In genomic region chr11:83725161-83725560, GRCh38 we compare ENCODE assay signal across 11 cellular contexts.
DNase-seq lines count a peak whose midpoint lies in the region; ATAC-seq and TF ChIP-seq lines count a peak whose summit lies in the region.
"Had no signal": no experiment of that assay in that cellular context is flagged by ENCODE, and none has a peak within 500 bp of the region (broad histone marks: within the 10 kb centered on the region; RNA-seq: fewer than 3 reads in every experiment).

No MANE protein-coding gene starts in this region.

- DNase-seq in NCI-H526 treated with DMSO at 0.1 percent for 48 hours (lab: John Stamatoyannopoulos, UW) (peak; percentile 54), dorsolateral prefrontal cortex (no peak), thoracic aorta (ENCODE audit: low spot score) (no peak), NCI-H187 treated with DMSO at 0.1 percent for 48 hours (lab: John Stamatoyannopoulos, UW) (no peak)
- DNase-seq: activated CD4-positive, alpha-beta T cell treated with anti-CD3 and anti-CD28 coated beads for 4 hours; mucosa of descending colon; NCI-H2081 treated with DMSO at 0.1 percent for 48 hours had no signal

- WGBS in mesodermal cell (ENCODE audit: insufficient coverage in 2 of 2), 2 experiments: 4 to 5% methylated on average over 4 of the region's 6 CpGs

- intact Hi-C loops in dorsolateral prefrontal cortex (cut with DNase I): loop anchor here (5.0 to 10.0 kb wide), 2 partner anchors 33 to 90 kb away; no protein-coding TSS in a partner anchor

- ATAC-seq in thoracic aorta (ENCODE audit: insufficient number of reproducible peaks, low FRiP score, low read depth) (no peak), GM18867 (IDR thresholded peaks at IDR 0.05; ENCODE audit: unreplicated experiment) (no peak), HG03460 (IDR thresholded peaks at IDR 0.05; ENCODE audit: unreplicated experiment) (no peak)
- ATAC-seq: mucosa of descending colon had no signal

- peak overlapping the region in 51 of 59 donors; percentile 0 to 79 (median 60) for H3K27ac ChIP-seq in dorsolateral prefrontal cortex
- H3K27ac ChIP-seq in mesodermal cell (ENCODE audit: low read depth, low read length, severe bottlenecking): peak overlapping the region; percentile 89
- no peak overlapping the region for H3K27ac ChIP-seq in thoracic aorta
- H3K27ac ChIP-seq: SJSA1 had no signal

- peak overlapping the region in 32 of 59 donors; percentile 4 to 51 (median 22) for H3K4me3 ChIP-seq in dorsolateral prefrontal cortex
- H3K4me3 ChIP-seq in mesodermal cell (ENCODE audit: extremely low read depth, insufficient read depth, low read length, poor library complexity, severe bottlenecking): peak overlapping the region; percentile 18
- H3K4me3 ChIP-seq in thoracic aorta: peak overlapping the region; percentile 53
- H3K4me3 ChIP-seq: mucosa of descending colon, SJSA1 had no signal

- peaks cover 33% of the 10 kb centered on the region for H3K4me1 ChIP-seq in mesodermal cell (ENCODE audit: control insufficient read depth, insufficient read depth, low read length, poor library complexity, severe bottlenecking)
- H3K4me1 ChIP-seq in thoracic aorta (ENCODE audit: control insufficient read depth in 1 of 2, low read depth in 2 of 2): peaks cover 0 to 26% of the 10 kb centered on the region in 2 donors
- H3K4me1 ChIP-seq: SJSA1 had no signal

- TF ChIP-seq CTCF in dorsolateral prefrontal cortex (IDR thresholded peaks at IDR 0.05 in 54 of 56, conservative IDR thresholded peaks at IDR 0.05 in 2 of 56; ENCODE audit: low read depth in 1 of 56, partially characterized antibody in 56 of 56) (no peak), thoracic aorta (IDR thresholded peaks at IDR 0.05) (no peak)

- H3K9me3 ChIP-seq in mesodermal cell (ENCODE audit: control insufficient read depth, low read length) (no peaks in the 10 kb centered on the region), thoracic aorta (no peaks in the 10 kb centered on the region)
- H3K9me3 ChIP-seq: mucosa of descending colon, SJSA1 had no signal

- no peaks in the 10 kb centered on the region for H3K27me3 ChIP-seq in dorsolateral prefrontal cortex
- H3K27me3 ChIP-seq in thoracic aorta (replicated peaks; ENCODE audit: insufficient read depth): no peaks in the 10 kb centered on the region
- H3K27me3 ChIP-seq: SJSA1 had no signal

- H3K36me3 ChIP-seq in mesodermal cell (ENCODE audit: control insufficient read depth, insufficient read depth, low read length) (no peaks in the 10 kb centered on the region), thoracic aorta (no peaks in the 10 kb centered on the region)
- H3K36me3 ChIP-seq: SJSA1 had no signal

Comparison
In these comparisons a context has a peak if more than half of its experiments do, and no peak if none do; other contexts are left out.
1. H3K27ac ChIP-seq: peak in dorsolateral prefrontal cortex (51 of 59) and mesodermal cell (single experiment); none in thoracic aorta (0 of 2).
2. Peak in every context shown above with its lines, with median percentiles within 50 percentile points of each other: H3K4me3 ChIP-seq.